In the genomic region with DNA sequence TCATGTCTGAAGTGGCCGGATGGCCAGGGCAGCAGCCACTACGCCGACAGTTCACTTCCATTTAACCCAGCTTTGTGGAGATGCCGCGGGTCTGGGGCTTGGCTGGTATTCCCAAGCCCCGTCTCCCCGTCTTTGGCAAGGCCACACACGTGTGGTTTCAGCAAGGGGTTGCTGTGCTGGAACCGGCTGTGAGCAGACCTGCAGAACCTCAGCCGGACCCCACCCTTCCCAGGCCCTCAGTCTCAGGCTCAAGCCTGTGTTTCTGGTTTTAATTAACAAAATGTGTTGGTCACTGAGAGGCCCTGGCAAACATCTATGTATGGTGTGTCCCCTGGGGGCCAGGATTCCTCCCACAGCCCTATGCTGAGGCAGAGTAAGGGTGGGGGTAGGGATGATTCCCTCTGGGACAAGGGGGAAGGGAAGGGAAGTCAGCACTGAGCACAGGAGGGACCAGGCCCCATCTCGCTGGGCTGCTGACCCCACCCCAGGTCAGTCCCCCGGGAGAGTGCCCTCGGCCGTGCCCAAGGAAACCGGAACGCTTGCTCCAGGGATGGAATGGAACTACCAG, we compare ENCODE assay signal across 11 cellular contexts. TPM values are rescaled to one million over a fixed set of nuclear protein-coding genes. Genes with fewer than 3 reads are reported as not detected.
DNase-seq lines count a peak whose midpoint lies in the region; ATAC-seq and TF ChIP-seq lines count a peak whose summit lies in the region.
"Had no signal": no experiment of that assay in that cellular context is flagged by ENCODE, and none has a peak within 500 bp of the region (broad histone marks: within the 10 kb centered on the region; RNA-seq: fewer than 3 reads in every experiment).

No MANE protein-coding gene starts in this region.

- no peak overlapping the region for H3K4me2 ChIP-seq in parathyroid adenoma (ENCODE audit: low read length)

- peak overlapping the region; percentile 64 for H3K4me3 Mint-ChIP-seq in glutamatergic neuron (ENCODE audit: unreplicated experiment)
- H3K4me3 Mint-ChIP-seq: activated T-cell treated with anti-CD3 and anti-CD28 coated beads, Interleukin-2, amount 50 U/mL, for 24 hours; B cell had no signal

- DNase-seq in AG04449 (ENCODE audit: low read depth, low spot score) (no peak), SJSA1 (ENCODE audit: low read depth in 1 of 2, low spot score in 2 of 2) (peak in 1 of 2 experiments; percentile 56), glutamatergic neuron (peak; percentile 19), pons (ENCODE audit: low spot score) (no peak)
- DNase-seq in activated CD8-positive, alpha-beta memory T cell treated with anti-CD3 and anti-CD28 coated beads, Interleukin-2, amount 50 U/mL, for 48 hours = no peak
- DNase-seq: activated T-cell treated with anti-CD3 and anti-CD28 coated beads, Interleukin-2, amount 50 U/mL, for 24 hours; MG63 had no signal

- peaks cover 6% of the 10 kb centered on the region for H3K9me3 Mint-ChIP-seq in glutamatergic neuron (ENCODE audit: unreplicated experiment)
- H3K9me3 Mint-ChIP-seq: activated T-cell treated with anti-CD3 and anti-CD28 coated beads, Interleukin-2, amount 50 U/mL, for 24 hours had no signal

- H3K4me3 ChIP-seq in AG04449 (ENCODE audit: low read depth, low read length) = peak overlapping the region; percentile 35
- 0 out of 2 replicates have a peak overlapping the region, but pooled peaks have one; percentile 4 for H3K4me3 ChIP-seq in SJSA1
- H3K4me3 ChIP-seq in parathyroid adenoma (ENCODE audit: low read depth, low read length) = no peak overlapping the region
- H3K4me3 ChIP-seq: MG63 had no signal

- CTCF ChIA-PET in AG04449 (lab: Yijun Ruan, JAX) = interaction anchor here (1.1 to 1.4 kb wide), 2 partner anchors 31 to 65 kb away, joined by 3 to 4 read pairs; no protein-coding TSS in a partner anchor

- peak overlapping the region; percentile 17 for H3K27ac ChIP-seq in SJSA1
- H3K27ac ChIP-seq in parathyroid adenoma = peak overlapping the region; percentile 15

- H3K4me1 Mint-ChIP-seq in glutamatergic neuron (ENCODE audit: low read depth, unreplicated experiment) = peaks cover 49% of the 10 kb centered on the region

- H3K4me1 ChIP-seq in SJSA1 (replicated peaks) (peaks cover 67% of the 10 kb centered on the region), parathyroid adenoma (peaks cover 3% of the 10 kb centered on the region)

- H2AFZ ChIP-seq in parathyroid adenoma = no peak overlapping the region

- no peak for TF ChIP-seq CTCF in AG04449 (IDR thresholded peaks at IDR 0.05; ENCODE audit: insufficient read depth, low read length, missing control alignments)
- TF ChIP-seq CTCF in glutamatergic neuron (IDR thresholded peaks at IDR 0.05; ENCODE audit: partially characterized antibody, unreplicated experiment) = no peak
- no peak for TF ChIP-seq CTCF in parathyroid adenoma (IDR thresholded peaks at IDR 0.05)

- POLR2A ChIA-PET in AG04449 (lab: Yijun Ruan, JAX) = interaction anchor here (0.6 to 1.8 kb wide), 3 partner anchors 9 to 194 kb away, joined by 3 to 8 read pairs (median 5); partner anchors contain the start of gene OSBPL5

- H3K9ac ChIP-seq in parathyroid adenoma = no peak overlapping the region

- no peaks in the 10 kb centered on the region for H3K9me3 ChIP-seq in SJSA1 (replicated peaks)
- H3K9me3 ChIP-seq in parathyroid adenoma (ENCODE audit: control insufficient read depth, low read length) = no peaks in the 10 kb centered on the region
- H3K9me3 ChIP-seq: MG63 had no signal

- H3K36me3 Mint-ChIP-seq in glutamatergic neuron (ENCODE audit: unreplicated experiment) = no peaks in the 10 kb centered on the region

- H3K27me3 ChIP-seq in SJSA1 (replicated peaks) (no peaks in the 10 kb centered on the region), parathyroid adenoma (ENCODE audit: control insufficient read depth, insufficient read depth, low read length) (no peaks in the 10 kb centered on the region)
- H3K27me3 ChIP-seq: MG63 had no signal

- H3K36me3 ChIP-seq in SJSA1 (peaks cover 40% of the 10 kb centered on the region), parathyroid adenoma (ENCODE audit: control insufficient read depth, insufficient read depth, low read length) (no peaks in the 10 kb centered on the region)
- H3K36me3 ChIP-seq: MG63 had no signal

- peaks cover 7% of the 10 kb centered on the region for H3K27me3 Mint-ChIP-seq in glutamatergic neuron (ENCODE audit: unreplicated experiment)

- no peak overlapping the region for H3K27ac Mint-ChIP-seq in glutamatergic neuron (ENCODE audit: unreplicated experiment)
- H3K27ac Mint-ChIP-seq: activated T-cell treated with anti-CD3 and anti-CD28 coated beads, Interleukin-2, amount 50 U/mL, for 24 hours; B cell had no signal

- peaks cover 1% of the 10 kb centered on the region for H3K79me2 ChIP-seq in parathyroid adenoma

- ATAC-seq in GM19467 (IDR thresholded peaks at IDR 0.05; ENCODE audit: unreplicated experiment) (no peak), GM21528 (IDR thresholded peaks at IDR 0.05; ENCODE audit: low FRiP score, unreplicated experiment) (no peak)

RNA-seq across cellular contexts. Expression of gene OSBPL5, which starts 9.3 kb away (rescaled TPM):
- total RNA-seq in SJSA1 (2014; rRNA removed; shearing (Covaris generic)) = 45.3 and 46.0 TPM in 2 replicates
- total RNA-seq in glutamatergic neuron (ENCODE audit: unreplicated experiment) = 115 TPM
